ENCODE assay signal across 8 cellular contexts in genomic region chr6:31734247-31734702, GRCh38. TPM values are rescaled to one million over a fixed set of nuclear protein-coding genes. Genes with fewer than 3 reads are reported as not detected.
DNase-seq lines count a peak whose midpoint lies in the region; ATAC-seq and TF ChIP-seq lines count a peak whose summit lies in the region.

No MANE protein-coding gene starts in this region.

- peak overlapping the region; percentile 96 for H3K9ac ChIP-seq in skeletal muscle satellite cell (ENCODE audit: low read depth, low read length)

- no peak for DNase-seq in H7
- DNase-seq in activated B cell treated with CpG ODN at 0.5 μM for 24 hours = no peak
- no peak for DNase-seq in foreskin keratinocyte
- no peak for DNase-seq in A172 (ENCODE audit: low spot score)
- DNase-seq in G401 (ENCODE audit: low spot score) = no peak
- DNase-seq in sciatic nerve (ENCODE audit: low spot score) = no peak

- no peaks in the 10 kb centered on the region for H3K9me3 Mint-ChIP-seq in activated B cell treated with CpG ODN at 0.5 μM for 24 hours

- H3K27ac Mint-ChIP-seq in activated B cell treated with CpG ODN at 0.5 μM for 24 hours = peak overlapping the region; percentile 94

- in situ Hi-C loops in G401 (cut with HindIII; ENCODE audit: low sequenced_read_pairs) = no loop called here

- H3K27me3 Mint-ChIP-seq in activated B cell treated with CpG ODN at 0.5 μM for 24 hours = no peaks in the 10 kb centered on the region

- no peaks in the 10 kb centered on the region for H3K27me3 ChIP-seq in H7 (ENCODE audit: control insufficient read depth, insufficient read depth, low read length)
- no peaks in the 10 kb centered on the region for H3K27me3 ChIP-seq in foreskin keratinocyte
- no peaks in the 10 kb centered on the region for H3K27me3 ChIP-seq in skeletal muscle satellite cell (ENCODE audit: control insufficient read depth, insufficient read depth, low read length)

- H3K4me3 Mint-ChIP-seq in activated B cell treated with CpG ODN at 0.5 μM for 24 hours = peak overlapping the region; percentile 92

- ATAC-seq in activated B cell treated with CpG ODN at 0.5 μM for 24 hours (ENCODE audit: low read depth) = no peak
- ATAC-seq in foreskin keratinocyte = no peak
- ATAC-seq in sciatic nerve = no peak
- no peak for ATAC-seq in HG02840 (IDR thresholded peaks at IDR 0.05; ENCODE audit: low FRiP score, unreplicated experiment)

- TF ChIP-seq CTCF in activated B cell treated with CpG ODN at 0.5 μM for 24 hours (IDR thresholded peaks at IDR 0.05) = no peak
- no peak for TF ChIP-seq CTCF in foreskin keratinocyte (conservative IDR thresholded peaks at IDR 0.05)

- peaks cover 21% of the 10 kb centered on the region for H3K4me1 ChIP-seq in foreskin keratinocyte
- H3K4me1 ChIP-seq in skeletal muscle satellite cell (ENCODE audit: control insufficient read depth, insufficient read depth, low read length) = peaks cover 47% of the 10 kb centered on the region

- H3K36me3 ChIP-seq in H7 (replicated peaks; ENCODE audit: control insufficient read depth, insufficient read depth, low read length) = peaks cover 20% of the 10 kb centered on the region
- peaks cover 38% of the 10 kb centered on the region for H3K36me3 ChIP-seq in skeletal muscle satellite cell (ENCODE audit: insufficient read depth, low read length)

- H3K27ac ChIP-seq in foreskin keratinocyte = peak overlapping the region; percentile 91

- H3K4me3 ChIP-seq in H7 (ENCODE audit: insufficient read depth, low read depth, low read length) (peak overlapping the region; percentile 86), skeletal muscle satellite cell (ENCODE audit: low read length) (peak overlapping the region; percentile 86)

- no peaks in the 10 kb centered on the region for H3K9me3 ChIP-seq in skeletal muscle satellite cell (replicated peaks; ENCODE audit: low read length)

- H3K4me2 ChIP-seq in skeletal muscle satellite cell (ENCODE audit: low read length) = peak overlapping the region; percentile 92

- H3K4me1 Mint-ChIP-seq in activated B cell treated with CpG ODN at 0.5 μM for 24 hours = peaks cover 69% of the 10 kb centered on the region

- CTCF ChIA-PET in activated B cell treated with CpG ODN at 0.5 μM for 24 hours (lab: Charles Lee) = interaction anchor here (2.8 kb wide), 1 partner anchor 96 kb away, joined by 9 read pairs; no protein-coding TSS in a partner anchor

- POLR2A ChIA-PET in activated B cell treated with CpG ODN at 0.5 μM for 24 hours (lab: Charles Lee) = interaction anchor here (0.5 to 7.5 kb wide), 10 partner anchors 26 to 1567 kb away, joined by 3 to 103 read pairs (median 8); partner anchors contain the start of genes ABCF1, ABHD16A, BAG6 and LSM2

- intact Hi-C loops in activated B cell treated with CpG ODN at 0.5 μM for 24 hours (cut with micrococcal nuclease) = loop anchor here (10.0 kb wide), 1 partner anchor 239 kb away; the partner anchor contains the start of gene MICB
- intact Hi-C loops in sciatic nerve (cut with DNase I) = loop anchor here (10.0 kb wide), 1 partner anchor 161 kb away; the partner anchor contains the start of gene EHMT2

- peaks cover 58% of the 10 kb centered on the region for H3K36me3 Mint-ChIP-seq in activated B cell treated with CpG ODN at 0.5 μM for 24 hours (ENCODE audit: low read depth)

RNA-seq across cellular contexts. Expression of gene CLIC1, which starts 2.1 kb away (rescaled TPM):
- total RNA-seq in H7 (2014; rRNA removed; shearing (Covaris generic)) = 456 and 621 TPM in 2 replicates
- total RNA-seq in activated B cell treated with CpG ODN at 0.5 μM for 24 hours (374 and 397 TPM in 2 replicates), foreskin keratinocyte (940 and 998 TPM in 2 replicates), sciatic nerve (239 TPM)
- polyA plus RNA-seq in foreskin keratinocyte = 1,066 and 1,074 TPM in 2 replicates
- 1,096 and 1,297 TPM in 2 replicates for total RNA-seq in skeletal muscle satellite cell (2012; rRNA removed)
- 927 and 1,153 TPM in 2 replicates for total RNA-seq in A172 (2014; rRNA removed; shearing (Covaris generic))
- total RNA-seq in G401 (2014; rRNA removed; shearing (Covaris generic)) = 868 and 869 TPM in 2 replicates

RNA-seq across cellular contexts. Expression of gene DDAH2, which starts 5.2 kb away (rescaled TPM):
- total RNA-seq in H7 (2014; rRNA removed; shearing (Covaris generic)) = 83.6 and 99.2 TPM in 2 replicates
- total RNA-seq in activated B cell treated with CpG ODN at 0.5 μM for 24 hours (30.7 and 32.5 TPM in 2 replicates), foreskin keratinocyte (10.1 and 10.7 TPM in 2 replicates), sciatic nerve (124 TPM)
- 13.6 and 16.1 TPM in 2 replicates for polyA plus RNA-seq in foreskin keratinocyte
- 24.0 and 28.4 TPM in 2 replicates for total RNA-seq in skeletal muscle satellite cell (2012; rRNA removed)
- 134 and 166 TPM in 2 replicates for total RNA-seq in A172 (2014; rRNA removed; shearing (Covaris generic))
- total RNA-seq in G401 (2014; rRNA removed; shearing (Covaris generic)) = 141 and 183 TPM in 2 replicates

RNA-seq across cellular contexts. Expression of gene MSH5, which starts 5.5 kb away (rescaled TPM):
- 19.5 and 28.4 TPM in 2 replicates for total RNA-seq in H7 (2014; rRNA removed; shearing (Covaris generic))
- total RNA-seq in activated B cell treated with CpG ODN at 0.5 μM for 24 hours (35.4 and 47.3 TPM in 2 replicates), foreskin keratinocyte (13.1 and 14.2 TPM in 2 replicates), sciatic nerve (21.2 TPM)
- polyA plus RNA-seq in foreskin keratinocyte = 6.8 and 9.2 TPM in 2 replicates
- 13.8 and 19.3 TPM in 2 replicates for total RNA-seq in skeletal muscle satellite cell (2012; rRNA removed)
- 3.2 and 6.1 TPM in 2 replicates for total RNA-seq in A172 (2014; rRNA removed; shearing (Covaris generic))
- total RNA-seq in G401 (2014; rRNA removed; shearing (Covaris generic)) = 3.2 and 7.1 TPM in 2 replicates

RNA-seq across cellular contexts. Expression of gene MPIG6B, which starts 11.1 kb away (rescaled TPM):
- not detected in 2 replicates for total RNA-seq in H7 (2014; rRNA removed; shearing (Covaris generic))
- 0.12 TPM in 1 of 2 replicates, not detected in the other for total RNA-seq in activated B cell treated with CpG ODN at 0.5 μM for 24 hours
- not detected in 2 replicates for total RNA-seq in foreskin keratinocyte
- polyA plus RNA-seq in foreskin keratinocyte = 0.07 TPM in 1 of 2 replicates, not detected in the other
- total RNA-seq in skeletal muscle satellite cell (2012; rRNA removed) = not detected in 2 replicates
- not detected in 2 replicates for total RNA-seq in A172 (2014; rRNA removed; shearing (Covaris generic))
- total RNA-seq in G401 (2014; rRNA removed; shearing (Covaris generic)) = not detected in 2 replicates
- total RNA-seq in sciatic nerve = 0.62 TPM

RNA-seq across cellular contexts. Expression of gene LY6G6C, which starts 12.7 kb away (rescaled TPM):
- total RNA-seq in H7 (2014; rRNA removed; shearing (Covaris generic)) = not detected in 2 replicates
- total RNA-seq in activated B cell treated with CpG ODN at 0.5 μM for 24 hours (not detected in 2 replicates), foreskin keratinocyte (0.54 TPM in 1 of 2 replicates, not detected in the other), sciatic nerve (0.71 TPM)
- polyA plus RNA-seq in foreskin keratinocyte = 0.28 and 0.44 TPM in 2 replicates
- total RNA-seq in skeletal muscle satellite cell (2012; rRNA removed) = not detected in 2 replicates
- not detected in 2 replicates for total RNA-seq in A172 (2014; rRNA removed; shearing (Covaris generic))
- not detected in 2 replicates for total RNA-seq in G401 (2014; rRNA removed; shearing (Covaris generic))
